ENCODE assay signal across 21 cellular contexts in the genomic region with DNA sequence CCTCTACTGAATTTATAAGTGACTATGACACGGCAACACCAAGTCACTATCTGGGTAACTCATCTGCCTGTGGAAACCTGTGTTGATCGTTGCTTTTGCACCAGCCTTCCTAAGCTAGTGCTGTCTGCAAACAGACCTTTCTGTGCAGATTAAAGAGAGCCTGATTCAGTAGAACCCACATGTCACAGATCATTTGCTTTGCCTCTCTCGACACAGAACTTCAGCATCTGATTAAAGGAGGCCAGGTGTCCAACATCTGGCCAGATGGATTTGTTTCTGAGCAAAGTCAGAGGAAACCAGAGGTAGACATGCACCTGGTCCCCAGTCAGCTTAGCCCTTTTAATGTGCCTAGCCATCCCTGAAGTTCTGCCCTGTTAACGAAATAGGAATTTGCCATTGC. TPM values are rescaled to one million over a fixed set of nuclear protein-coding genes. Genes with fewer than 3 reads are reported as not detected.
DNase-seq lines count a peak whose midpoint lies in the region; ATAC-seq and TF ChIP-seq lines count a peak whose summit lies in the region.
"Had no signal": no experiment of that assay in that cellular context is flagged by ENCODE, and none has a peak within 500 bp of the region (broad histone marks: within the 10 kb centered on the region; RNA-seq: fewer than 3 reads in every experiment).

No MANE protein-coding gene starts in this region.

- H3K9me3 Mint-ChIP-seq in CD4-positive, alpha-beta T cell = no peaks in the 10 kb centered on the region
- H3K9me3 Mint-ChIP-seq: activated CD4-positive, alpha-beta memory T cell treated with anti-CD3 and anti-CD28 coated beads for 36 hours; central memory CD8-positive, alpha-beta T cell; immature natural killer cell; nephron had no signal

- TF ChIP-seq CTCF in CD4-positive, alpha-beta T cell (IDR thresholded peaks at IDR 0.05) = no peak

- no peak overlapping the region for H3K27ac ChIP-seq in CD4-positive, alpha-beta T cell (ENCODE audit: low read depth, low read length)
- H3K27ac ChIP-seq: BLaER1 treated with 17β-estradiol and CSF1 and Interleukin-3, amounts not matched to agents 10 nM and 100 nM; right atrium auricular region; thyroid gland had no signal

- POLR2A ChIA-PET in CD4-positive, alpha-beta T cell (lab: Charles Lee) = no interaction called here

- H3K4me1 Mint-ChIP-seq in CD4-positive, alpha-beta T cell (ENCODE audit: low read depth) = no peaks in the 10 kb centered on the region
- H3K4me1 Mint-ChIP-seq: central memory CD8-positive, alpha-beta T cell; immature natural killer cell; nephron had no signal

- H3K36me3 Mint-ChIP-seq in CD4-positive, alpha-beta T cell (ENCODE audit: low read depth) = no peaks in the 10 kb centered on the region
- H3K36me3 Mint-ChIP-seq: activated CD4-positive, alpha-beta memory T cell treated with anti-CD3 and anti-CD28 coated beads for 36 hours; immature natural killer cell had no signal

- DNase-seq in OCI-M1 (lab: John Stamatoyannopoulos, UW) (peak; percentile 16), NCI-H2227 (lab: John Stamatoyannopoulos, UW; ENCODE audit: unreplicated experiment) (no peak), UCSD-AML1 (lab: John Stamatoyannopoulos, UW; ENCODE audit: unreplicated experiment) (no peak), NOMO-1 treated with dmso at 0.1 percent for 144 hours (lab: John Stamatoyannopoulos, UW; ENCODE audit: unreplicated experiment) (no peak)
- DNase-seq in CD4-positive, alpha-beta T cell = no peak
- DNase-seq: activated CD4-positive, alpha-beta memory T cell treated with anti-CD3 and anti-CD28 coated beads for 36 hours; DMS79; HFFc6; immature natural killer cell; mammary epithelial cell; NCI-H2081 treated with DMSO at 0.1 percent for 48 hours; stimulated activated CD4-positive, alpha-beta T cell treated with anti-CD3 and anti-CD28 coated beads, Interleukin-1b, Interleukin-23, amount 100 ng/mL, for 48 hours; thyroid gland had no signal

- no peaks in the 10 kb centered on the region for H3K27me3 Mint-ChIP-seq in CD4-positive, alpha-beta T cell
- H3K27me3 Mint-ChIP-seq: central memory CD8-positive, alpha-beta T cell had no signal

- CTCF ChIA-PET in CD4-positive, alpha-beta T cell (lab: Charles Lee) = no interaction called here

- intact Hi-C loops in CD4-positive, alpha-beta T cell (cut with DNase I, micrococcal nuclease) = no loop called here

- no peak overlapping the region for H3K27ac Mint-ChIP-seq in CD4-positive, alpha-beta T cell
- H3K27ac Mint-ChIP-seq: activated CD4-positive, alpha-beta memory T cell treated with anti-CD3 and anti-CD28 coated beads for 36 hours; HFFc6; immature natural killer cell; nephron had no signal

- ATAC-seq in GM19023 (IDR thresholded peaks at IDR 0.05; ENCODE audit: unreplicated experiment) (peak; percentile 72), GM21528 (IDR thresholded peaks at IDR 0.05; ENCODE audit: low FRiP score, unreplicated experiment) (peak; percentile 79), HG03060 (IDR thresholded peaks at IDR 0.05; ENCODE audit: low read depth, unreplicated experiment) (peak; percentile 35)
- no peak for ATAC-seq in CD4-positive, alpha-beta T cell (ENCODE audit: poor library complexity)

- H3K4me3 Mint-ChIP-seq in CD4-positive, alpha-beta T cell = no peak overlapping the region
- H3K4me3 Mint-ChIP-seq: activated CD4-positive, alpha-beta memory T cell treated with anti-CD3 and anti-CD28 coated beads for 36 hours; central memory CD8-positive, alpha-beta T cell; HFFc6; immature natural killer cell; nephron had no signal

- H3K27me3 ChIP-seq in CD4-positive, alpha-beta T cell (ENCODE audit: control insufficient read depth, insufficient read depth, low read length) = no peaks in the 10 kb centered on the region
- H3K27me3 ChIP-seq: BLaER1 treated with 17β-estradiol and CSF1 and Interleukin-3, amounts not matched to agents 10 nM and 100 nM; right atrium auricular region; thyroid gland had no signal

- H3K9me3 ChIP-seq in CD4-positive, alpha-beta T cell (ENCODE audit: control insufficient read depth, low read length) = no peaks in the 10 kb centered on the region
- H3K9me3 ChIP-seq: right atrium auricular region, thyroid gland had no signal

RNA-seq across cellular contexts. Expression of gene TTR, which starts 15.0 kb away (rescaled TPM):
- total RNA-seq in CD4-positive, alpha-beta T cell = not detected
- total RNA-seq: activated CD4-positive, alpha-beta memory T cell treated with anti-CD3 and anti-CD28 coated beads for 36 hours; HFFc6; M059J; mammary epithelial cell; right atrium auricular region; thyroid gland had no signal
